9 cellular contexts compared by ENCODE assay signal in genomic region chr1:109877320-109877771, GRCh38. TPM values are rescaled to one million over a fixed set of nuclear protein-coding genes. Genes with fewer than 3 reads are reported as not detected.
DNase-seq lines count a peak whose midpoint lies in the region; ATAC-seq and TF ChIP-seq lines count a peak whose summit lies in the region.
"Had no signal": no experiment of that assay in that cellular context is flagged by ENCODE, and none has a peak within 500 bp of the region (broad histone marks: within the 10 kb centered on the region; RNA-seq: fewer than 3 reads in every experiment).

No MANE protein-coding gene starts in this region.

- CTCF ChIA-PET in GM10248 (lab: Yijun Ruan, JAX), result interaction anchor here (1.0 to 1.5 kb wide), 2 partner anchors 10 to 11 kb away, joined by 3 to 5 read pairs; no protein-coding TSS in a partner anchor

- intact Hi-C loops in esophagus muscularis mucosa (cut with DNase I) (loop anchor here (5.0 kb wide), 1 partner anchor 35 kb away; the partner anchor contains the start of gene CSF1), aorta (cut with DNase I) (loop anchor here (5.0 kb wide), 4 partner anchors 35 to 95 kb away; partner anchors contain the start of gene CSF1 (in 1 of the 2))

- H3K4me3 ChIP-seq in esophagus muscularis mucosa, result peak overlapping the region; percentile 11 to 33 (median 27)
- H3K4me3 ChIP-seq in muscle layer of colon (ENCODE audit: low read depth in 1 of 2, low read length in 2 of 2), result no peak overlapping the region
- H3K4me3 ChIP-seq in aorta (ENCODE audit: low read length in 2 of 2), result no peak overlapping the region

- POLR2A ChIA-PET in GM10248 (lab: Yijun Ruan, JAX), result no interaction called here

- peaks cover 31 to 53% (median 48%) of the 10 kb centered on the region in 4 donors for H3K4me1 ChIP-seq in esophagus muscularis mucosa
- peaks cover 53% of the 10 kb centered on the region for H3K4me1 ChIP-seq in muscle layer of colon (ENCODE audit: insufficient read depth, low read length)
- H3K4me1 ChIP-seq in aorta (ENCODE audit: control insufficient read depth in 1 of 2, insufficient read depth in 2 of 2, low read length in 2 of 2), result peaks cover 0 to 4% of the 10 kb centered on the region in 2 donors

- ATAC-seq in aorta (ENCODE audit: low FRiP score), result peak; percentile 91
- ATAC-seq in HG02970 (IDR thresholded peaks at IDR 0.05; ENCODE audit: low FRiP score, unreplicated experiment), result no peak

- peak overlapping the region; percentile 10 for H3K9ac ChIP-seq in muscle layer of colon (ENCODE audit: low read length)

- peak overlapping the region; percentile 81 to 91 (median 88) for H3K27ac ChIP-seq in esophagus muscularis mucosa (replicated peaks in 1 of 4)
- peak overlapping the region; percentile 78 for H3K27ac ChIP-seq in muscle layer of colon (ENCODE audit: low read depth, low read length)
- H3K27ac ChIP-seq in aorta (ENCODE audit: low read depth in 1 of 2, low read length in 2 of 2), result peak overlapping the region; percentile 53 to 95
- H3K27ac ChIP-seq: 22Rv1 had no signal

- WGBS in esophagus muscularis mucosa, result 38% methylated on average over 4 of the region's 13 CpGs
- 2 to 5% methylated on average over 13 of the region's 13 CpGs for WGBS in aorta, 2 donors

- H3K27me3 ChIP-seq in esophagus muscularis mucosa (no peaks in the 10 kb centered on the region), muscle layer of colon (ENCODE audit: control insufficient read depth in 1 of 2, insufficient read depth in 2 of 2, low read length in 2 of 2) (no peaks in the 10 kb centered on the region), aorta (ENCODE audit: control insufficient read depth in 1 of 2, insufficient read depth in 2 of 2, low read length in 1 of 2) (no peaks in the 10 kb centered on the region)

- TF ChIP-seq EP300 in esophagus muscularis mucosa (IDR thresholded peaks at IDR 0.05), result no peak

- no peaks in the 10 kb centered on the region for H3K9me3 ChIP-seq in esophagus muscularis mucosa
- H3K9me3 ChIP-seq in muscle layer of colon (ENCODE audit: low read length), result no peaks in the 10 kb centered on the region
- no peaks in the 10 kb centered on the region for H3K9me3 ChIP-seq in aorta (ENCODE audit: control insufficient read depth, low read length)

- H3K36me3 ChIP-seq in esophagus muscularis mucosa, result no peaks in the 10 kb centered on the region
- H3K36me3 ChIP-seq in muscle layer of colon (ENCODE audit: insufficient read depth, low read length), result no peaks in the 10 kb centered on the region
- H3K36me3 ChIP-seq in aorta (ENCODE audit: control insufficient read depth in 1 of 2, insufficient read depth in 2 of 2, low read length in 1 of 2), result no peaks in the 10 kb centered on the region

- no peak for TF ChIP-seq POLR2A in esophagus muscularis mucosa (IDR thresholded peaks at IDR 0.05; ENCODE audit: low read depth)

- DNase-seq in activated CD8-positive, alpha-beta memory T cell treated with anti-CD3 and anti-CD28 coated beads for 24 hours, result peak; percentile 35
- DNase-seq in activated CD8-positive, alpha-beta memory T cell treated with anti-CD3 and anti-CD28 coated beads, Interleukin-2, amount 50 U/mL, for 48 hours, result no peak
- DNase-seq in esophagus muscularis mucosa (ENCODE audit: extremely low spot score) (peak; percentile 94), aorta (peak; percentile 86 to 87), GM10248 (ENCODE audit: extremely low spot score) (no peak)
- no peak for DNase-seq in activated effector memory CD4-positive, alpha-beta T cell treated with Interleukin-2 at 50 U/mL for 16 hours

- TF ChIP-seq CTCF in esophagus muscularis mucosa (IDR thresholded peaks at IDR 0.05) (peak; percentile 9 to 41 (median 15)), GM10248 (IDR thresholded peaks at IDR 0.05; ENCODE audit: control extremely low read depth, extremely low read depth, low read depth, missing control alignments) (no peak)

RNA-seq across cellular contexts. Expression of gene CSF1, which starts 33.3 kb away (rescaled TPM):
- total RNA-seq in esophagus muscularis mucosa (10 to 100 TPM; 27.0 to 92.6 (median 48.1) TPM), aorta (10 to 100 TPM; 66.8 to 69.1 TPM)
- 10 to 100 TPM in 1 of 2 donors, 1 to 10 TPM in 1; 5.0 to 31.4 TPM for polyA plus RNA-seq in aorta

Comparison
In these comparisons a context has a peak if more than half of its experiments do, and no peak if none do; other contexts are left out.
1. DNase-seq: peak in activated CD8-positive, alpha-beta memory T cell treated with anti-CD3 and anti-CD28 coated beads for 24 hours (single experiment), esophagus muscularis mucosa (single experiment) and aorta (2 of 2); none in activated CD8-positive, alpha-beta memory T cell treated with anti-CD3 and anti-CD28 coated beads, Interleukin-2, amount 50 U/mL, for 48 hours (single experiment), activated effector memory CD4-positive, alpha-beta T cell treated with Interleukin-2 at 50 U/mL for 16 hours (single experiment) and GM10248 (single experiment).
2. H3K4me3 ChIP-seq: peak in esophagus muscularis mucosa (4 of 4); none in muscle layer of colon (0 of 2) and aorta (0 of 2).
3. Peak in every context shown above with its lines, with median percentiles within 50 percentile points of each other: H3K27ac ChIP-seq.